Comparison of ENCODE assay signal across 16 cellular contexts in the genomic region with DNA sequence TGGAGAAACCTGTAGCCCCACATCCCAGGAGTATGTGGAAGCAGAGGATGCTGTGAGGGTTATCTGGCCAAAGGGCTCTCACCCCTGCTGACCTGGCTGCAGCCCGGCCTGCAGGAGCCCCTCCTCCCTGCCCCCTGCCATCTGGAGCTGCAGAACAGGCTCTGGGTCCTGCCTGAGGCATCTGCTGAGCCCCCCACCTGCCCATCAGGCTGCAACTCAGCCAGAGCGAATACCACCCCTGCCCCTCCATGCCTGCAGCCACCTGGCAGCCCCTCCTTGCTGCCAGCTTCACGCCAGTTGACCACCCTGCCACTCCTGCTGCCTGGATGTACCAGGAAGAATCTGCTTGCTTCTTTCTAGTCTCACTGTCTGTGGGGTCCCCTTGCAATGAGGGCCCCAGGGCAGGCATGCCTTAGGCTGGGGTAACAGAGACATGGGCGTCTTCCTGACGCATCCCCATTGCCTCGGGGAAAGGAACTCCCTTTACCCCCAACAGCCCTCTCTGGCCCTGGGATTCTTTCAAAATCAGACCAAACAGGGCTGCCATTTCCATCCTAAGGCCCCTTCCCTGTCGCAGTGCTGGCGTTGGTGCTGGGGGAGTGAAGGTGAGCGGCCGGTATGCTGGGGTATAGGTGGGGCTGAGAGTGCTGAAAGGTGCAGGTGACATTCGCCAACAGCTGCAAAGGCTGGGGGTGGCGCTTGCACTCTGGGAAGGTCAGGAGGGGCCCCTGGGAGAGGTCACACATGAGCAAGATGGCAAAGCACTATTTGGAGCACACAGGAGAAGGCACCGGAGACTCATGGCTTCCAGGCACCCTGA.
A peak's percentile ranks its signal among the peaks of the same experiment; 100 is the strongest.
DNase-seq lines count a peak whose midpoint lies in the region; ATAC-seq and TF ChIP-seq lines count a peak whose summit lies in the region.
"Had no signal": no experiment of that assay in that cellular context is flagged by ENCODE, and none has a peak within 500 bp of the region (broad histone marks: within the 10 kb centered on the region; RNA-seq: fewer than 3 reads in every experiment).

No MANE protein-coding gene starts in this region.

- peaks cover 38% of the 10 kb centered on the region for H3K4me1 Mint-ChIP-seq in T-helper 2 cell treated with Interferon-gamma antibody and Interleukin-4, amounts not matched to agents 5 μg/mL and 100 μg/mL, for 36 hours (ENCODE audit: low read depth)
- H3K4me1 Mint-ChIP-seq in WTC11, result peaks cover 6% of the 10 kb centered on the region
- H3K4me1 Mint-ChIP-seq in natural killer cell treated with Interleukin-12 subunit alpha and Interleukin-12 subunit beta and Interleukin-15 and Interleukin-18, amount 100 ng/mL, for 72 hours (ENCODE audit: low read depth in 2 of 2), result peaks cover 39 to 52% of the 10 kb centered on the region in 2 donors

- H3K27ac Mint-ChIP-seq in T-helper 2 cell treated with Interferon-gamma antibody and Interleukin-4, amounts not matched to agents 5 μg/mL and 100 μg/mL, for 36 hours, result peak overlapping the region; percentile 69
- no peak overlapping the region for H3K27ac Mint-ChIP-seq in WTC11
- H3K27ac Mint-ChIP-seq in natural killer cell treated with Interleukin-12 subunit alpha and Interleukin-12 subunit beta and Interleukin-15 and Interleukin-18, amount 100 ng/mL, for 72 hours, result peak overlapping the region; percentile 79 to 89
- H3K27ac Mint-ChIP-seq: progenitor cell of endocrine pancreas had no signal

- TF ChIP-seq CTCF in WTC11 (IDR thresholded peaks at IDR 0.05), result no peak

- ATAC-seq in GM18909 (IDR thresholded peaks at IDR 0.05; ENCODE audit: poor library complexity, unreplicated experiment) (peak; percentile 3), WTC11 (peak; percentile 34; the same call in 1 of the 2 replicates), GM18498 (IDR thresholded peaks at IDR 0.05; ENCODE audit: unreplicated experiment) (no peak)
- no peak for ATAC-seq in natural killer cell treated with Interleukin-12 subunit alpha and Interleukin-12 subunit beta and Interleukin-15 and Interleukin-18, amount 100 ng/mL, for 72 hours
- ATAC-seq: left lobe of liver had no signal

- H3K27me3 Mint-ChIP-seq in T-helper 2 cell treated with Interferon-gamma antibody and Interleukin-4, amounts not matched to agents 5 μg/mL and 100 μg/mL, for 36 hours (ENCODE audit: low read depth), result peaks cover 33% of the 10 kb centered on the region
- no peaks in the 10 kb centered on the region for H3K27me3 Mint-ChIP-seq in WTC11 (ENCODE audit: low read depth)
- peaks cover 10 to 13% of the 10 kb centered on the region in 2 donors for H3K27me3 Mint-ChIP-seq in natural killer cell treated with Interleukin-12 subunit alpha and Interleukin-12 subunit beta and Interleukin-15 and Interleukin-18, amount 100 ng/mL, for 72 hours
- H3K27me3 Mint-ChIP-seq: CD4-positive, CD25-positive, alpha-beta regulatory T cell had no signal

- no peak for DNase-seq in T-helper 2 cell treated with Interferon-gamma antibody and Interleukin-4, amounts not matched to agents 5 μg/mL and 100 μg/mL, for 36 hours (ENCODE audit: low spot score)
- DNase-seq in T-helper 2 cell (no peak), WTC11 (ENCODE audit: low spot score) (no peak), NCI-H446 (lab: John Stamatoyannopoulos, UW) (no peak), NCI-H774 (lab: John Stamatoyannopoulos, UW) (no peak)
- no peak for DNase-seq in natural killer cell treated with Interleukin-12 subunit alpha and Interleukin-12 subunit beta and Interleukin-15 and Interleukin-18, amount 100 ng/mL, for 72 hours (ENCODE audit: low spot score)
- DNase-seq: activated naive CD4-positive, alpha-beta T cell treated with anti-CD3 and anti-CD28 coated beads for 36 hours; CD4-positive, CD25-positive, alpha-beta regulatory T cell; hippocampal formation; NCI-H2081 treated with DMSO at 0.1 percent for 48 hours; NCI-H748 treated with DMSO at 0.1 percent for 48 hours; Right ventricle myocardium superior had no signal

- H3K36me3 Mint-ChIP-seq in T-helper 2 cell treated with Interferon-gamma antibody and Interleukin-4, amounts not matched to agents 5 μg/mL and 100 μg/mL, for 36 hours (ENCODE audit: low read depth), result peaks cover 5% of the 10 kb centered on the region
- H3K36me3 Mint-ChIP-seq in WTC11, result no peaks in the 10 kb centered on the region
- H3K36me3 Mint-ChIP-seq in natural killer cell treated with Interleukin-12 subunit alpha and Interleukin-12 subunit beta and Interleukin-15 and Interleukin-18, amount 100 ng/mL, for 72 hours, result no peaks in the 10 kb centered on the region

- H3K4me3 Mint-ChIP-seq in T-helper 2 cell treated with Interferon-gamma antibody and Interleukin-4, amounts not matched to agents 5 μg/mL and 100 μg/mL, for 36 hours, result peak overlapping the region; percentile 43
- no peak overlapping the region for H3K4me3 Mint-ChIP-seq in WTC11
- peak overlapping the region; percentile 72 for H3K4me3 Mint-ChIP-seq in natural killer cell treated with Interleukin-12 subunit alpha and Interleukin-12 subunit beta and Interleukin-15 and Interleukin-18, amount 100 ng/mL, for 72 hours
- H3K4me3 Mint-ChIP-seq: activated naive CD4-positive, alpha-beta T cell treated with anti-CD3 and anti-CD28 coated beads for 36 hours had no signal

- CTCF ChIA-PET in WTC11 (lab: Charles Lee), result interaction anchor here (0.5 kb wide), 1 partner anchor 400 kb away, joined by 3 read pairs; no protein-coding TSS in a partner anchor

- peaks cover 3% of the 10 kb centered on the region for H3K9me3 Mint-ChIP-seq in T-helper 2 cell treated with Interferon-gamma antibody and Interleukin-4, amounts not matched to agents 5 μg/mL and 100 μg/mL, for 36 hours
- H3K9me3 Mint-ChIP-seq in WTC11, result no peaks in the 10 kb centered on the region
- no peaks in the 10 kb centered on the region for H3K9me3 Mint-ChIP-seq in natural killer cell treated with Interleukin-12 subunit alpha and Interleukin-12 subunit beta and Interleukin-15 and Interleukin-18, amount 100 ng/mL, for 72 hours
- H3K9me3 Mint-ChIP-seq: activated naive CD4-positive, alpha-beta T cell treated with anti-CD3 and anti-CD28 coated beads for 36 hours had no signal

- POLR2A ChIA-PET in WTC11 (lab: Charles Lee), result no interaction called here

TF ChIP-seq in WTC11, 78 proteins besides CTCF, POLR2A, EP300 and RAD21 (continues in another document):
- TF ChIP-seq ZBTB21 (CRISPR knock-in tag; IDR thresholded peaks at IDR 0.05; ENCODE audit: borderline replicate concordance), result no peak
- TF ChIP-seq, protein P1, sequence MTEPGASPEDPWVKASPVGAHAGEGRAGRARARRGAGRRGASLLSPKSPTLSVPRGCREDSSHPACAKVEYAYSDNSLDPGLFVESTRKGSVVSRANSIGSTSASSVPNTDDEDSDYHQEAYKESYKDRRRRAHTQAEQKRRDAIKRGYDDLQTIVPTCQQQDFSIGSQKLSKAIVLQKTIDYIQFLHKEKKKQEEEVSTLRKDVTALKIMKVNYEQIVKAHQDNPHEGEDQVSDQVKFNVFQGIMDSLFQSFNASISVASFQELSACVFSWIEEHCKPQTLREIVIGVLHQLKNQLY (CRISPR knock-in tag; IDR thresholded peaks at IDR 0.05), result no peak
- TF ChIP-seq NFE2L1 (CRISPR knock-in tag; IDR thresholded peaks at IDR 0.05), result no peak
- no peak for TF ChIP-seq KAT7 (CRISPR knock-in tag; IDR thresholded peaks at IDR 0.05; ENCODE audit: borderline replicate concordance)
- TF ChIP-seq ZNF416 (CRISPR knock-in tag; IDR thresholded peaks at IDR 0.05), result no peak
- TF ChIP-seq, protein P2, sequence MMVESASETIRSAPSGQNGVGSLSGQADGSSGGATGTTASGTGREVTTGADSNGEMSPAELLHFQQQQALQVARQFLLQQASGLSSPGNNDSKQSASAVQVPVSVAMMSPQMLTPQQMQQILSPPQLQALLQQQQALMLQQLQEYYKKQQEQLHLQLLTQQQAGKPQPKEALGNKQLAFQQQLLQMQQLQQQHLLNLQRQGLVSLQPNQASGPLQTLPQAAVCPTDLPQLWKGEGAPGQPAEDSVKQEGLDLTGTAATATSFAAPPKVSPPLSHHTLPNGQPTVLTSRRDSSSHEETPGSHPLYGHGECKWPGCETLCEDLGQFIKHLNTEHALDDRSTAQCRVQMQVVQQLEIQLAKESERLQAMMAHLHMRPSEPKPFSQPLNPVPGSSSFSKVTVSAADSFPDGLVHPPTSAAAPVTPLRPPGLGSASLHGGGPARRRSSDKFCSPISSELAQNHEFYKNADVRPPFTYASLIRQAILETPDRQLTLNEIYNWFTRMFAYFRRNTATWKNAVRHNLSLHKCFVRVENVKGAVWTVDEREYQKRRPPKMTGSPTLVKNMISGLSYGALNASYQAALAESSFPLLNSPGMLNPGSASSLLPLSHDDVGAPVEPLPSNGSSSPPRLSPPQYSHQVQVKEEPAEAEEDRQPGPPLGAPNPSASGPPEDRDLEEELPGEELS (CRISPR knock-in tag; IDR thresholded peaks at IDR 0.05), result no peak
- TF ChIP-seq, protein P3, sequence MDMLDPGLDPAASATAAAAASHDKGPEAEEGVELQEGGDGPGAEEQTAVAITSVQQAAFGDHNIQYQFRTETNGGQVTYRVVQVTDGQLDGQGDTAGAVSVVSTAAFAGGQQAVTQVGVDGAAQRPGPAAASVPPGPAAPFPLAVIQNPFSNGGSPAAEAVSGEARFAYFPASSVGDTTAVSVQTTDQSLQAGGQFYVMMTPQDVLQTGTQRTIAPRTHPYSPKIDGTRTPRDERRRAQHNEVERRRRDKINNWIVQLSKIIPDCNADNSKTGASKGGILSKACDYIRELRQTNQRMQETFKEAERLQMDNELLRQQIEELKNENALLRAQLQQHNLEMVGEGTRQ (CRISPR knock-in tag; IDR thresholded peaks at IDR 0.05), result no peak
- no peak for TF ChIP-seq ELF4 (CRISPR knock-in tag; IDR thresholded peaks at IDR 0.05; ENCODE audit: low read depth)
- TF ChIP-seq, protein P4, sequence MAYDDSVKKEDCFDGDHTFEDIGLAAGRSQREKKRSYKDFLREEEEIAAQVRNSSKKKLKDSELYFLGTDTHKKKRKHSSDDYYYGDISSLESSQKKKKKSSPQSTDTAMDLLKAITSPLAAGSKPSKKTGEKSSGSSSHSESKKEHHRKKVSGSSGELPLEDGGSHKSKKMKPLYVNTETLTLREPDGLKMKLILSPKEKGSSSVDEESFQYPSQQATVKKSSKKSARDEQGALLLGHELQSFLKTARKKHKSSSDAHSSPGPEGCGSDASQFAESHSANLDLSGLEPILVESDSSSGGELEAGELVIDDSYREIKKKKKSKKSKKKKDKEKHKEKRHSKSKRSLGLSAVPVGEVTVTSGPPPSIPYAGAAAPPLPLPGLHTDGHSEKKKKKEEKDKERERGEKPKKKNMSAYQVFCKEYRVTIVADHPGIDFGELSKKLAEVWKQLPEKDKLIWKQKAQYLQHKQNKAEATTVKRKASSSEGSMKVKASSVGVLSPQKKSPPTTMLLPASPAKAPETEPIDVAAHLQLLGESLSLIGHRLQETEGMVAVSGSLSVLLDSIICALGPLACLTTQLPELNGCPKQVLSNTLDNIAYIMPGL (CRISPR knock-in tag; IDR thresholded peaks at IDR 0.05), result no peak

Comparison
In these comparisons a context has a peak if more than half of its experiments do, and no peak if none do; other contexts are left out.
1. ATAC-seq: peak in GM18909 (single experiment) and WTC11 (single experiment); none in natural killer cell treated with Interleukin-12 subunit alpha and Interleukin-12 subunit beta and Interleukin-15 and Interleukin-18, amount 100 ng/mL, for 72 hours (0 of 2) and GM18498 (single experiment).